ENCODE assay signal across 12 cellular contexts in the genomic region with DNA sequence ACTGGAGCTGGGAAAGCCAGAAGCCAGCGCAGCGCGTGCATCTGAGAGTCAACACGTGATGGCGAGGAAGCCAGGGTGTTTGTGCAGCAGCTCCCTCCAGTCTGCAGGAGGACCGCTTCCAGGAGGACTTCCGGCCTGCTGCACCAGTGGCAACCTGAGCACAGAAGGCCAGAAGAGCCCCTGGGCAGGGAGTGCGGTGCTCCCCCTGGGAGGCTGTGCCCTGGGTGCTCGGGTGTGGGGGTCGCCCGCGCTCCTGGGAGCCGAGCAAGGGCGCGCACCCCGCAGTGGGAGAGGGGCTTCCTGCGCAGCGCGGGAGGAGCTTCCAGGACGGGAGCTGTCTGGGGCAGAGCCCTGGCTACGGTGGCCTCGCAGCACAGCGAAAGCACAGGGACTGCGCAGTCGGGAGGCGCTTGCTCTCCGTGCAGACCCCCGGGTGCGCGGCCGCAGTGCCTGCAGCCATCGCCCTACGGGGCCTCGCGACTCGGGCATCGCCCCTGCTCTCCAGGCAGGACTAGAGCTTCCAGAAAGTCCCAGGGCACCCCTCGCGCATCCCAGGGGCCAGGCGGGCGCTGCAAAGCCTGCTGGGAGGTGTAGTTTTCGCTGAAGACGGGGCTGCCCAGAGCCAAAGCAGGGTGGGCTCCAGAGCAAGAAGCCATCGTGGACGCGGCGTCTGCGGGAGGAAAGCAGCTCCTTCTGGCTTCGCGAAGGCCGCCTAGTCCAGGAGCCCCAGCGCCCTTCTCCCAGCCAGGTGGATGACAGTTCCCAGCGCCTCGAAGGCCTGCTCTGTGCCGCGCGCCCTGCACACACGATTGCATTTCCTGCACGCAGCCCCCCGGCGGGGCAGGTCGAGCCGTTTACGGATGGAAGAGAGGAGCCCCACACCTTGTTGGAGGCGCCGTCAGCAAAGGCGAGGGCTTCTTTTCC. TPM values are rescaled to one million over a fixed set of nuclear protein-coding genes. Genes with fewer than 3 reads are reported as not detected.
DNase-seq lines count a peak whose midpoint lies in the region; ATAC-seq and TF ChIP-seq lines count a peak whose summit lies in the region.
"Had no signal": no experiment of that assay in that cellular context is flagged by ENCODE, and none has a peak within 500 bp of the region (broad histone marks: within the 10 kb centered on the region; RNA-seq: fewer than 3 reads in every experiment).

No MANE protein-coding gene starts in this region.

- H2BK120ac ChIP-seq in neuronal stem cell (ENCODE audit: low read depth, low read length) = no peak overlapping the region

- H3K23ac ChIP-seq in neuronal stem cell (ENCODE audit: low read depth, low read length, poor library complexity) = no peak overlapping the region

- H3K14ac ChIP-seq in neuronal stem cell (ENCODE audit: low read length) = peak overlapping the region; percentile 99

- peaks cover 0 to 78% (median 22%) of the 10 kb centered on the region in 9 donors for H3K27me3 ChIP-seq in heart left ventricle
- H3K27me3 ChIP-seq in neuronal stem cell (ENCODE audit: control insufficient read depth in 3 of 3, insufficient read depth in 3 of 3, low read depth in 1 of 3, low read length in 3 of 3) = peaks cover 0 to 33% (median 0%) of the 10 kb centered on the region in 3 experiments
- no peaks in the 10 kb centered on the region for H3K27me3 ChIP-seq in thyroid gland
- peaks cover 41% of the 10 kb centered on the region for H3K27me3 ChIP-seq in MM.1S (replicated peaks; ENCODE audit: insufficient read depth, low read length)

- H2BK12ac ChIP-seq in neuronal stem cell (ENCODE audit: low read length) = peak overlapping the region; percentile 58

- H3K4me1 ChIP-seq in heart left ventricle = peaks cover 0 to 9% (median 0%) of the 10 kb centered on the region in 12 donors
- H3K4me1 ChIP-seq in neuronal stem cell (ENCODE audit: control insufficient read depth in 2 of 2, insufficient read depth in 1 of 2, low read depth in 1 of 2, low read length in 2 of 2) = no peaks in the 10 kb centered on the region
- peaks cover 5 to 8% of the 10 kb centered on the region in 2 donors for H3K4me1 ChIP-seq in thyroid gland
- no peaks in the 10 kb centered on the region for H3K4me1 ChIP-seq in MM.1S (ENCODE audit: low read length)

- H4K8ac ChIP-seq in neuronal stem cell (ENCODE audit: low read depth, low read length) = no peak overlapping the region

- no peak for TF ChIP-seq CTCF in heart left ventricle (IDR thresholded peaks at IDR 0.05)
- no peak for TF ChIP-seq CTCF in thyroid gland (IDR thresholded peaks at IDR 0.05)
- TF ChIP-seq CTCF in MM.1S (IDR thresholded peaks at IDR 0.05; ENCODE audit: low read length) = no peak

- H4K20me1 ChIP-seq in MM.1S (ENCODE audit: insufficient read depth, low read length) = no peaks in the 10 kb centered on the region

- TF ChIP-seq POLR2A in heart left ventricle (IDR thresholded peaks at IDR 0.05) = no peak
- TF ChIP-seq POLR2A in thyroid gland (IDR thresholded peaks at IDR 0.05) = no peak

- no peaks in the 10 kb centered on the region for H3K9me2 ChIP-seq in MM.1S (replicated peaks; ENCODE audit: insufficient read depth, low read length)

- intact Hi-C loops in heart left ventricle (cut with DNase I) = loop anchor here in 1 of 10 donors (10.0 kb wide), 1 partner anchor 299 kb away; no protein-coding TSS in a partner anchor
- intact Hi-C loops in thyroid gland (cut with DNase I) = loop anchor here (10.0 kb wide), 1 partner anchor 251 kb away; no protein-coding TSS in a partner anchor

- H3K4me2 ChIP-seq in neuronal stem cell (ENCODE audit: insufficient read depth, low read length, poor library complexity, severe bottlenecking) (no peak overlapping the region), MM.1S (ENCODE audit: low read depth, low read length) (no peak overlapping the region)

- peak overlapping the region; percentile 28 for H2AK5ac ChIP-seq in neuronal stem cell (ENCODE audit: low read depth, low read length)

- H3K4me3 ChIP-seq in heart left ventricle = peak overlapping the region; percentile 1 to 52 (median 44)
- H3K4me3 ChIP-seq in neuronal stem cell (ENCODE audit: low read length in 2 of 2) = peak overlapping the region in 1 of 2 donors; percentile 68
- peak overlapping the region in 1 of 3 donors; percentile 10 for H3K4me3 ChIP-seq in thyroid gland (replicated peaks in 1 of 3)
- no peak overlapping the region for H3K4me3 ChIP-seq in MM.1S (ENCODE audit: low read length)
- H3K4me3 ChIP-seq: mucosa of descending colon had no signal

- H3K36me3 ChIP-seq in heart left ventricle (no peaks in the 10 kb centered on the region), neuronal stem cell (replicated peaks in 1 of 2; ENCODE audit: control insufficient read depth in 2 of 2, insufficient read depth in 2 of 2, low read length in 2 of 2) (no peaks in the 10 kb centered on the region), thyroid gland (no peaks in the 10 kb centered on the region), MM.1S (replicated peaks; ENCODE audit: insufficient read depth, low read length) (no peaks in the 10 kb centered on the region)

- no peak overlapping the region for H4K91ac ChIP-seq in neuronal stem cell (ENCODE audit: low read depth, low read length, poor library complexity)

- H3K4ac ChIP-seq in neuronal stem cell (ENCODE audit: low read length) = no peak overlapping the region

- peak overlapping the region; percentile 53 for H2BK5ac ChIP-seq in neuronal stem cell (ENCODE audit: low read length)

- no peak overlapping the region for H2AFZ ChIP-seq in neuronal stem cell (ENCODE audit: low read length)
- no peak overlapping the region for H2AFZ ChIP-seq in MM.1S (ENCODE audit: low read length)

- H3K27ac ChIP-seq in heart left ventricle = no peak overlapping the region
- no peak overlapping the region for H3K27ac ChIP-seq in neuronal stem cell (replicated peaks; ENCODE audit: low read length)
- no peak overlapping the region for H3K27ac ChIP-seq in thyroid gland
- H3K27ac ChIP-seq in MM.1S (ENCODE audit: low read length) = no peak overlapping the region
- H3K27ac ChIP-seq: epithelial cell of prostate had no signal

- ATAC-seq in heart left ventricle = peak in 3 of 4 donors; percentile 62 to 76 (median 70)
- ATAC-seq: mucosa of descending colon had no signal

- H2BK15ac ChIP-seq in neuronal stem cell (ENCODE audit: low read length) = peak overlapping the region; percentile 17

- no peaks in the 10 kb centered on the region for H3F3A ChIP-seq in MM.1S (ENCODE audit: insufficient read depth, low read length)

- no peaks in the 10 kb centered on the region for H3K79me2 ChIP-seq in MM.1S (ENCODE audit: low read length)

- 9 to 24% (median 15%) methylated on average over 30 to 67 of the region's 67 CpGs for WGBS in heart left ventricle, 4 donors
- no CpG with 5 or more reads among the region's 67 CpGs for WGBS in neuronal stem cell (ENCODE audit: extremely low coverage in 2 of 2, insufficient read length in 2 of 2, insufficient replicate concordance in 1 of 2), 2 donors
- 18 to 30% methylated on average over 21 to 30 of the region's 67 CpGs for WGBS in thyroid gland, 2 donors

- peak in 50 of 58 donors; percentile 18 to 85 (median 50) for DNase-seq in anterior cingulate cortex (lab: John Stamatoyannopoulos, UW)
- DNase-seq in heart left ventricle = peak in 1 of 5 donors; percentile 67
- no peak for DNase-seq in neuronal stem cell (ENCODE audit: low spot score)
- peak; percentile 19 to 20 for DNase-seq in thyroid gland
- no peak for DNase-seq in NCI-H524 treated with DMSO at 0.1 percent for 48 hours (lab: John Stamatoyannopoulos, UW)
- DNase-seq in NCI-H2227 (lab: John Stamatoyannopoulos, UW; ENCODE audit: unreplicated experiment) = no peak
- no peak for DNase-seq in ureter (ENCODE audit: low spot score)
- DNase-seq in MM.1S = no peak
- DNase-seq: activated gamma-delta T cell; stimulated activated CD4-positive, alpha-beta T cell treated with anti-CD3 and anti-CD28 coated beads, Interleukin-4, amount 100 ng/mL, for 1 hour had no signal

- H3K18ac ChIP-seq in neuronal stem cell (ENCODE audit: low read length) = peak overlapping the region; percentile 85

- H3K9ac ChIP-seq in neuronal stem cell (ENCODE audit: low read depth, low read length, poor library complexity) = no peak overlapping the region
- no peak overlapping the region for H3K9ac ChIP-seq in MM.1S (ENCODE audit: low read length)

- peaks cover 0 to 7% (median 0%) of the 10 kb centered on the region in 12 donors for H3K9me3 ChIP-seq in heart left ventricle
- peaks cover 0 to 14% of the 10 kb centered on the region in 2 donors for H3K9me3 ChIP-seq in neuronal stem cell (replicated peaks in 1 of 2; ENCODE audit: control insufficient read depth in 2 of 2, insufficient read depth in 1 of 2, low read depth in 1 of 2, low read length in 2 of 2)
- H3K9me3 ChIP-seq in thyroid gland = no peaks in the 10 kb centered on the region
- H3K9me3 ChIP-seq in MM.1S (replicated peaks; ENCODE audit: insufficient read depth, low read length) = no peaks in the 10 kb centered on the region

- H3K79me1 ChIP-seq in neuronal stem cell (ENCODE audit: low read depth, low read length) = peaks cover 2% of the 10 kb centered on the region

RNA-seq across cellular contexts. Expression of gene WFS1, which starts 24.1 kb away (rescaled TPM):
- total RNA-seq in heart left ventricle (100 to 1,000 TPM in 2 of 9 donors, 10 to 100 TPM in 7; 55.5 to 202 (median 74.7) TPM), thyroid gland (100 to 1,000 TPM; 124 to 174 (median 132) TPM), ureter (68.1 TPM)
- 10 to 100 TPM; 44.8 to 62.1 TPM for polyA plus RNA-seq in heart left ventricle
- 16.3 TPM for polyA plus RNA-seq in neuronal stem cell (2013, experiment 1 of 2)
- polyA plus RNA-seq in neuronal stem cell (2013, experiment 2 of 2) = 16.4 TPM

RNA-seq across cellular contexts. Expression of gene JAKMIP1, which starts 45.2 kb away (rescaled TPM):
- total RNA-seq in heart left ventricle (under 1 TPM in 3 of 9 donors, not detected in 6; 0.23 to 0.99 (median 0.38) TPM), thyroid gland (1 to 10 TPM in 2 of 4 donors, under 1 TPM in 2; 0.67 to 1.9 (median 1.1) TPM), ureter (0.29 TPM)
- under 1 TPM; 0.01 to 0.08 TPM for polyA plus RNA-seq in heart left ventricle
- polyA plus RNA-seq in neuronal stem cell (2013, experiment 1 of 2) = 2.2 TPM
- polyA plus RNA-seq in neuronal stem cell (2013, experiment 2 of 2) = 2.1 TPM

Comparison
In these comparisons a context has a peak if more than half of its experiments do, and no peak if none do; other contexts are left out.
1. DNase-seq: peak in anterior cingulate cortex (50 of 58) and thyroid gland (2 of 2); none in neuronal stem cell (single experiment), NCI-H524 treated with DMSO at 0.1 percent for 48 hours (single experiment), NCI-H2227 (single experiment), ureter (single experiment) and MM.1S (single experiment).